21 cellular contexts compared by ENCODE assay signal in the genomic region with DNA sequence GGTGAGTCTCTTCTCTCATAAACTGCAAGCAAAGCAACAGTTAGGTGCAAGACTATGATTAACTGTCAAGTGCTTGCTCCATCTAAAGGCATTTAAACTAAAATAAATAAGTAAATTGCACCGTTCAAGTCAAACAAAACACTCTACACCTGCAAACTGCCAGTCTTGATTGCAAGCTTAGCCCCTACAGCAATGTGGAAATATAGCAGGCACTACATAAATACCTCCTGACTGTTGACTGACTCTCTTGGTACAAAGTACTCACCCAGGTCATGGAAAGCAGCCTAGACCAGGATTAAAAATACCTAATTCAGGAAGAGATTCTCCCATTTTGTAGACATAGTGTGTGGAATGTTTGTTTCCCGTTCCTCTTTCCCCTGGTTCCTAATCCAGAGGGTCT.
"Had no signal": no experiment of that assay in that cellular context is flagged by ENCODE, and none has a peak within 500 bp of the region (broad histone marks: within the 10 kb centered on the region; RNA-seq: fewer than 3 reads in every experiment).

No MANE protein-coding gene starts in this region.

- H3K9me3 ChIP-seq: ascending aorta, gastroesophageal sphincter, heart right ventricle, neutrophil, pancreas, sigmoid colon, spleen, thoracic aorta had no signal

- H3K4me3 ChIP-seq: ascending aorta, gastroesophageal sphincter, heart right ventricle, lung, pancreas, sigmoid colon, spleen, thoracic aorta had no signal

- H3K27ac ChIP-seq: ascending aorta, gastroesophageal sphincter, heart right ventricle, neutrophil, pancreas, sigmoid colon, spleen, thoracic aorta, VCaP had no signal

- H3K4me1 Mint-ChIP-seq: activated naive CD4-positive, alpha-beta T cell treated with anti-CD3 and anti-CD28 coated beads, Interleukin-2, amount 50 U/mL, for 24 hours; immature natural killer cell; stimulated activated memory B cell treated with anti-CD40 and anti-IgM and Interleukin-4, amounts not matched to agents 10 μg/mL and 1 μg/mL and 100 μg/mL, for 72 hours; T-helper 17 cell had no signal

- H3K36me3 Mint-ChIP-seq: activated naive CD4-positive, alpha-beta T cell treated with anti-CD3 and anti-CD28 coated beads, Interleukin-2, amount 50 U/mL, for 24 hours; immature natural killer cell; stimulated activated memory B cell treated with anti-CD40 and anti-IgM and Interleukin-4, amounts not matched to agents 10 μg/mL and 1 μg/mL and 100 μg/mL, for 72 hours had no signal

- H3K27ac Mint-ChIP-seq: activated naive CD4-positive, alpha-beta T cell treated with anti-CD3 and anti-CD28 coated beads, Interleukin-2, amount 50 U/mL, for 24 hours; activated T-cell treated with anti-CD3 and anti-CD28 coated beads, Interleukin-2, amount 50 U/mL, for 72 hours; immature natural killer cell; stimulated activated memory B cell treated with anti-CD40 and anti-IgM and Interleukin-4, amounts not matched to agents 10 μg/mL and 1 μg/mL and 100 μg/mL, for 72 hours; T-helper 17 cell had no signal

- H3K36me3 ChIP-seq: ascending aorta, gastroesophageal sphincter, heart right ventricle, neutrophil, pancreas, sigmoid colon, spleen, thoracic aorta had no signal

- H3K4me1 ChIP-seq: ascending aorta, gastroesophageal sphincter, heart right ventricle, spleen had no signal

- H3K4me3 Mint-ChIP-seq: activated naive CD4-positive, alpha-beta T cell treated with anti-CD3 and anti-CD28 coated beads, Interleukin-2, amount 50 U/mL, for 24 hours; activated T-cell treated with anti-CD3 and anti-CD28 coated beads, Interleukin-2, amount 50 U/mL, for 72 hours; immature natural killer cell; stimulated activated memory B cell treated with anti-CD40 and anti-IgM and Interleukin-4, amounts not matched to agents 10 μg/mL and 1 μg/mL and 100 μg/mL, for 72 hours; T-helper 17 cell had no signal

- DNase-seq: activated CD4-positive, alpha-beta T cell treated with anti-CD3 and anti-CD28 coated beads, Interleukin-2, amount 50 U/mL, for 4 hours; activated CD4-positive, CD25-positive, alpha-beta regulatory T cell treated with anti-CD3 and anti-CD28 coated beads, Interleukin-2, amount 50 U/mL, for 72 hours; activated effector memory CD4-positive, alpha-beta T cell treated with anti-CD3 and anti-CD28 coated beads, Interleukin-2, amount 50 U/mL, for 16 hours; activated T-cell treated with anti-CD3 and anti-CD28 coated beads, Interleukin-2, amount 50 U/mL, for 72 hours; cortex of kidney; heart right ventricle; immature natural killer cell; pancreas; sigmoid colon; spleen; stimulated activated CD4-positive, alpha-beta T cell treated with anti-CD3 and anti-CD28 coated beads, Interleukin-4, amount 100 ng/mL, for 4 hours; T-helper 17 cell had no signal

- H3K27me3 ChIP-seq: ascending aorta, gastroesophageal sphincter, neutrophil, pancreas, sigmoid colon, spleen had no signal

- H3K9me3 Mint-ChIP-seq: activated naive CD4-positive, alpha-beta T cell treated with anti-CD3 and anti-CD28 coated beads, Interleukin-2, amount 50 U/mL, for 24 hours had no signal

- ATAC-seq: activated T-cell treated with anti-CD3 and anti-CD28 coated beads, Interleukin-2, amount 50 U/mL, for 72 hours; esophagus mucosa; gastroesophageal sphincter; stimulated activated memory B cell treated with anti-CD40 and anti-IgM and Interleukin-4, amounts not matched to agents 10 μg/mL and 1 μg/mL and 100 μg/mL, for 72 hours; T-helper 17 cell had no signal
